ENCODE assay signal across 1 cellular context in the genomic region with DNA sequence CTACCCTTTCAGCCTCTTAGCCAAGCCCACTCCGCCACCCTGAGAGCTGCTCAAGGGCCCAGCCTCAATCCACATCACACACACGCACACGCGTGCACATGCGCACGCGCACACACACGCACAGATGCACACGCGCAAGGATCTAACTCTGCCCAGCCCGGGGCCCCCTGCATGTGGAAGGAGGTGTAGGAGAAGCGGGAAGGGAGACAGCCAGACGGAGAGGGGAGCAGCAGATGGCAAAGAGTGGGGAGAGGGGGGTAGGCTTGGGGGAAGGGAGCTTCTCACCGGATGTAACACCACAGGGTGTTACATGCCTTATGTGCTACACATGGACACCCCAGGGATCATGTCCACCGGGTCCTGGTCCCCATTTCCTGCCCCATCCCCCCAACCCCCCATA.
TF ChIP-seq lines count a peak whose summit lies in the region.

No MANE protein-coding gene starts in this region.

TF ChIP-seq in endothelial cell of umbilical vein, 7 proteins besides CTCF, POLR2A, EP300 and RAD21:
- no peak for TF ChIP-seq MYC (IDR thresholded peaks at IDR 0.05; ENCODE audit: low read depth, low read length)
- no peak for TF ChIP-seq JUN (IDR thresholded peaks at IDR 0.05; ENCODE audit: borderline replicate concordance, insufficient read depth, insufficient read length, low read depth)
- no peak for TF ChIP-seq EZH2 (IDR thresholded peaks at IDR 0.05; ENCODE audit: borderline replicate concordance, low read depth, low read length, severe bottlenecking)
- no peak for TF ChIP-seq MAX (IDR thresholded peaks at IDR 0.05; ENCODE audit: insufficient read depth, insufficient read length)
- no peak for TF ChIP-seq GATA2 (IDR thresholded peaks at IDR 0.05; ENCODE audit: insufficient read depth, insufficient read length, low read depth, low read length)
- TF ChIP-seq POLR2AphosphoS5 (IDR thresholded peaks at IDR 0.05; ENCODE audit: insufficient read depth, low read depth, low read length), result no peak
- no peak for TF ChIP-seq FOS (IDR thresholded peaks at IDR 0.05; ENCODE audit: borderline replicate concordance, insufficient read depth, low read length)
